Comparison of ENCODE assay signal across 25 cellular contexts in the genomic region with DNA sequence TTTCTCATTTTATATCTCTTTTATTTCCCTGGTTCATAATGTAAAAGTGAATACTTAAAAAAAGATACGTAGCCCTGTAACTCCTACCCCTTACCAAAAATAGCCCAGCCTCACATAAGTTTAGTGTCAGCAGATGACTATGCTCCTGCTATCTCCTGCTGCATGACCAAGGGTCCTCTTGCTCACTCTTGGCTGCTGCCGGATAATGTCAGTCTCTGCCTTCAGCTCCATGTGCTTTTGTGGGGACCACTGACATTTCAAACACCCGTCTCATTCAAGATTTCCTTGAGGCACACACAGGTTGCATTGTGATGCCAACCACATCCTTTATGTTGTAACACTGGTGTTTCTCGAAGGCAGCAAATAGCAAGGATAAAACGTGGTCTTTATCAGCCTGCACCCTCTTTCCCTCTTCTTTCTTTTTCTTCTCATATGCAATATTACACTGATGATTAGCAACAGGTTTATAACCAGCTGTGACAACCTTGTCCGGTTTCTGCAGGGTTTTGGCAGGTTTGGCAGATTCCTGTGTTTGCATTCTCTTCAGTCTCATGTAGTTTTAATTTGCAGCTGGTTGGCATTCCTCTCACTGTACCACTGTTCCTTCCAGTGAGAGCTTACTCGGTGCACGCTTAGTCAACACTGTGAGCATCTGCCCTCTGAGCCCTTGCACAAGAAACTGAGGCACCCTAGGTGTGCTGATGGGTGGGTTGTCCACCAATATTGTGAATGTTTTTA.
A peak's percentile ranks its signal among the peaks of the same experiment; 100 is the strongest.
DNase-seq lines count a peak whose midpoint lies in the region; ATAC-seq and TF ChIP-seq lines count a peak whose summit lies in the region.
"Had no signal": no experiment of that assay in that cellular context is flagged by ENCODE, and none has a peak within 500 bp of the region (broad histone marks: within the 10 kb centered on the region; RNA-seq: fewer than 3 reads in every experiment).

No MANE protein-coding gene starts in this region.

- TF ChIP-seq CTCF in HL-60 (IDR thresholded peaks at IDR 0.05; ENCODE audit: insufficient read depth, low read length), result no peak

- H3K27me3 ChIP-seq in HL-60 (ENCODE audit: insufficient read depth, poor library complexity, severe bottlenecking), result no peaks in the 10 kb centered on the region
- H3K27me3 ChIP-seq: right lobe of liver, thyroid gland had no signal

- H3K4me3 ChIP-seq in HL-60 (replicated peaks; ENCODE audit: insufficient read depth, low read length), result no peak overlapping the region
- H3K4me3 ChIP-seq: lower lobe of right lung, right lobe of liver, thyroid gland had no signal

- ATAC-seq in HG02973 (IDR thresholded peaks at IDR 0.05; ENCODE audit: unreplicated experiment) (no peak), GM21381 (IDR thresholded peaks at IDR 0.05; ENCODE audit: unreplicated experiment) (no peak)
- ATAC-seq: HCT116, lower lobe of right lung, right lobe of liver had no signal

- DNase-seq in AML-193 (lab: John Stamatoyannopoulos, UW), result peak; percentile 42
- peak; percentile 20 to 25 for DNase-seq in HL-60 (ENCODE audit: low read depth in 1 of 2, low spot score in 1 of 2)
- peak; percentile 15 for DNase-seq in NOMO-1 treated with DMSO at 0.1 percent for 48 hours (lab: John Stamatoyannopoulos, UW; ENCODE audit: unreplicated experiment)
- peak; percentile 14 for DNase-seq in astrocyte of the hippocampus (ENCODE audit: low read depth, low spot score)
- DNase-seq in 8988T, result no peak
- no peak for DNase-seq in activated gamma-delta T cell (lab: John Stamatoyannopoulos, UW)
- DNase-seq: ACHN; activated CD8-positive, alpha-beta memory T cell treated with anti-CD3 and anti-CD28 coated beads for 24 hours; activated naive CD4-positive, alpha-beta T cell treated with Interleukin-2 at 50 U/mL for 16 hours; activated T-cell treated with anti-CD3 and anti-CD28 coated beads, Interleukin-2, amount 50 U/mL, for 48 hours; anterior cingulate cortex; caudate nucleus; kidney; lower lobe of right lung; NCI-H1694 treated with DMSO at 0.1 percent for 48 hours; NCI-H524 treated with DMSO at 0.1 percent for 48 hours; posterior cingulate gyrus; right lobe of liver; stimulated activated CD4-positive, alpha-beta T cell treated with anti-CD3 and anti-CD28 coated beads, Interleukin-4, amount 100 ng/mL, for 4 hours; stimulated activated naive CD4-positive, alpha-beta T cell treated with Interleukin-2 at 50 U/mL for 16 hours; T1000; thyroid gland had no signal

- no peak overlapping the region for H3K27ac ChIP-seq in HL-60 (replicated peaks)
- H3K27ac ChIP-seq: lower lobe of right lung, right lobe of liver, thyroid gland had no signal

Comparison
In these comparisons a context has a peak if more than half of its experiments do, and no peak if none do; other contexts are left out.
1. DNase-seq: peak in AML-193 (2 of 2), HL-60 (2 of 2), NOMO-1 treated with DMSO at 0.1 percent for 48 hours (single experiment) and astrocyte of the hippocampus (single experiment); none in 8988T (single experiment) and activated gamma-delta T cell (single experiment).